In the genomic region with DNA sequence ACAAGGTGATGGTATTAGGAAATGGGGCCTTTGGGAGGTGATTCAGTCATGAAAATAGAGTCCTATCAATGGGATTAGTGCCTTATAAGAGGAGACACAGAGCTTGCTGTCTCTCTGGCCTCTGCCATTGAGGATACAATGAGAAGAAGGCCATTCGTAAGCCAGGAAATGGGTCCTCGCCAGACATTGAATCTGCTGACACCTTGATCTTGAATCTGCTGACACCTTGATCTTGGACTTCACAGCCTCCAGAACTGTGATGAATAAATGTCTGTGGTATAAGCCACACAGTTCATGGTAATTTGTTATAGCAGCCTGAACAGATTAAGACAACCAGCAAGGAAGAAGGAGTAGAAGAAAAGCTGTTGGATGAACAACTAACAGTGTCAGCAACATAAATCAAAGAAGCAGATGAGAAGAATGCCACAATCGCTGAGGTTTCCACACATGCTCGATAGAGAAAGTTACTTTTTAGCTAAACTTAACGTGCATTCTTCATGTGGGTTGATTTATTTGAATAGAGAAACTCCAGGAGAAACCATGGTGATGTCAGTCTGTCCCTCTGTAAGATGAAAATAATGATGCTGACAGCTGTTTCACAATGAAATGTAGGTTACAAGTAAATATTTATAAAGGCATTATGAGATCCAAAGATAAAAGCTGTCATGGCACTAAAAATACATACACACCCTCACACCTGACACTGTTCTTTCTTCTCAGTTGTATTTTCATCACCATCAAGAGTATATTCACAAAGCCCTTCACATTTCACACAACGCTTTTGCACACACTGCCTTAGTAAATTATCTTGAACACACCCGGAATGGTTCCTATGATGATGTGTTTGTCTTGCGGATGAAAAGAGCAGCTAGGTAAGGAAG, we compare ENCODE assay signal across 19 cellular contexts.
"Had no signal": no experiment of that assay in that cellular context is flagged by ENCODE, and none has a peak within 500 bp of the region (broad histone marks: within the 10 kb centered on the region; RNA-seq: fewer than 3 reads in every experiment).

No MANE protein-coding gene starts in this region.

- H3K4me1 ChIP-seq: breast epithelium, right atrium auricular region had no signal

- DNase-seq: activated CD4-positive, alpha-beta T cell treated with anti-CD3 and anti-CD28 coated beads for 4 hours; activated gamma-delta T cell; activated T-cell treated with anti-CD3 and anti-CD28 coated beads, Interleukin-2, amount 50 U/mL, for 1 hour; endodermal cell; erythroblast; left cardiac atrium; midbrain; naive B cell; posterior cingulate gyrus; stimulated activated CD4-positive, alpha-beta T cell treated with anti-CD3 and anti-CD28 coated beads, Interleukin-1b, Interleukin-23, amount 100 ng/mL, for 48 hours; stimulated activated naive CD8-positive, alpha-beta T cell treated with anti-CD3 and anti-CD28 coated beads, Interleukin-15, amount 100 ng/mL, for 72 hours; T-cell; T1000 had no signal

- H3K27me3 ChIP-seq: breast epithelium, right atrium auricular region had no signal

- H3K4me3 Mint-ChIP-seq: activated naive CD8-positive, alpha-beta T cell; endodermal cell; stimulated activated naive CD8-positive, alpha-beta T cell treated with anti-CD3 and anti-CD28 coated beads, Interleukin-15, amount 100 ng/mL, for 72 hours; T-cell had no signal

- H3K36me3 ChIP-seq: breast epithelium, right atrium auricular region, thoracic aorta had no signal

- H3K4me3 ChIP-seq: breast epithelium, lung, right atrium auricular region, thoracic aorta had no signal

- H3K9me3 ChIP-seq: thoracic aorta had no signal

- H3K27ac Mint-ChIP-seq: activated naive CD8-positive, alpha-beta T cell; endodermal cell; stimulated activated naive CD8-positive, alpha-beta T cell treated with anti-CD3 and anti-CD28 coated beads, Interleukin-15, amount 100 ng/mL, for 72 hours; T-cell had no signal

- H3K27ac ChIP-seq: breast epithelium, right atrium auricular region, thoracic aorta, VCaP had no signal

- H3K27me3 Mint-ChIP-seq: activated naive CD8-positive, alpha-beta T cell; stimulated activated naive CD8-positive, alpha-beta T cell treated with anti-CD3 and anti-CD28 coated beads, Interleukin-15, amount 100 ng/mL, for 72 hours; T-cell had no signal

- ATAC-seq: left cardiac atrium; stimulated activated naive CD8-positive, alpha-beta T cell treated with anti-CD3 and anti-CD28 coated beads, Interleukin-15, amount 100 ng/mL, for 72 hours; T-cell had no signal
